ENCODE assay signal across 1 cellular context in the genomic region with DNA sequence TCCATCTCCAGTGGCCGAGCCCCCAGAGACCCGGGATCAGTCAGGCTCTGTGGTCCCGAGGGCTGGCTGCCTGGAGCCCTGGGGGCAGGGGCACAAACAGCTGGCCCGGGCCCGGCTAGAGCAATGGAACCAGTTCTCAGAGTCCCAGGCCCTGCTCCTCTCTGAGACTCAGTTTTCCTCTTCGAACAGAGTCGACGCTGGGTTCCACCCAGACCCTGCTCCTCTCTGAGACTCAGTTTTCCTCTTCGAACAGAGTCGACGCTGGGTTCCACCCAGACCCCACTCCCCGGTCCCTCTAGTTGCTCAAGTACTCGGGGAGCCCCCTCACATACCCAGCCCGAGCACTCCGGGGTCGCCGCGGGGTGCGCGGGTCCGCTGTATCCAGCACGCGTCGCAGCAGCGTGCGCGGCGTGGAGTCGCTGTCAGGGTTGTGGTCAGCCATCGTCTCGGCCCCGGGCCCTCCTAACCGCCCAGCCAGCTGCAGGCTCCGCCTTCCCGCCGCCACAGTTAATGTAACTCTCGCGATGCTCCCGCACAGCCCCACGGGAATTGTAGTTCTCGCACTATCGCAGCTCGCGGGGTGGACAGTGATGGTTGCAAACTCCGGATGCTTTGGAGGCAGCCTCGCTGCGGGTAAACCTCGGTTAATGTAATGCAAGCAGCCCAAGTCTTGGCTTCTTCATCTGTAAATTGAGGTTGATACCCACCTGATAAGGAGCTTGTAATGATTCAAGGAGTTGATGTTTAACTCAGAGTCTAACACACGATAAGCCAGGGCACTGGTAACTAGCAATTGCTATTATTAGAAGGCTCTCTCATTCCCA.
A peak's percentile ranks its signal among the peaks of the same experiment; 100 is the strongest.
TF ChIP-seq lines count a peak whose summit lies in the region.

No MANE protein-coding gene starts in this region.

TF ChIP-seq in HepG2, 621 proteins besides CTCF, POLR2A, EP300 and RAD21 (continued from another document and continues in another):
- TF ChIP-seq, protein P1, sequence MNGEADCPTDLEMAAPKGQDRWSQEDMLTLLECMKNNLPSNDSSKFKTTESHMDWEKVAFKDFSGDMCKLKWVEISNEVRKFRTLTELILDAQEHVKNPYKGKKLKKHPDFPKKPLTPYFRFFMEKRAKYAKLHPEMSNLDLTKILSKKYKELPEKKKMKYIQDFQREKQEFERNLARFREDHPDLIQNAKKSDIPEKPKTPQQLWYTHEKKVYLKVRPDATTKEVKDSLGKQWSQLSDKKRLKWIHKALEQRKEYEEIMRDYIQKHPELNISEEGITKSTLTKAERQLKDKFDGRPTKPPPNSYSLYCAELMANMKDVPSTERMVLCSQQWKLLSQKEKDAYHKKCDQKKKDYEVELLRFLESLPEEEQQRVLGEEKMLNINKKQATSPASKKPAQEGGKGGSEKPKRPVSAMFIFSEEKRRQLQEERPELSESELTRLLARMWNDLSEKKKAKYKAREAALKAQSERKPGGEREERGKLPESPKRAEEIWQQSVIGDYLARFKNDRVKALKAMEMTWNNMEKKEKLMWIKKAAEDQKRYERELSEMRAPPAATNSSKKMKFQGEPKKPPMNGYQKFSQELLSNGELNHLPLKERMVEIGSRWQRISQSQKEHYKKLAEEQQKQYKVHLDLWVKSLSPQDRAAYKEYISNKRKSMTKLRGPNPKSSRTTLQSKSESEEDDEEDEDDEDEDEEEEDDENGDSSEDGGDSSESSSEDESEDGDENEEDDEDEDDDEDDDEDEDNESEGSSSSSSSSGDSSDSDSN (CRISPR knock-in tag; IDR thresholded peaks at IDR 0.05), result peak; percentile 72
- TF ChIP-seq ZFP62 (CRISPR knock-in tag; IDR thresholded peaks at IDR 0.05), result 0 out of 2 replicates have a peak, but pooled peaks have one; percentile 84
- TF ChIP-seq, protein P2, sequence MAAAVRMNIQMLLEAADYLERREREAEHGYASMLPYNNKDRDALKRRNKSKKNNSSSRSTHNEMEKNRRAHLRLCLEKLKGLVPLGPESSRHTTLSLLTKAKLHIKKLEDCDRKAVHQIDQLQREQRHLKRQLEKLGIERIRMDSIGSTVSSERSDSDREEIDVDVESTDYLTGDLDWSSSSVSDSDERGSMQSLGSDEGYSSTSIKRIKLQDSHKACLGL (CRISPR knock-in tag; IDR thresholded peaks at IDR 0.05), result peak; percentile 81
- peak; percentile 76 for TF ChIP-seq MEIS2 (CRISPR knock-in tag; IDR thresholded peaks at IDR 0.05)
- no peak for TF ChIP-seq EHMT2 (IDR thresholded peaks at IDR 0.05; ENCODE audit: borderline replicate concordance, low read depth, low read length)
- TF ChIP-seq HNRNPUL1 (IDR thresholded peaks at IDR 0.05; ENCODE audit: low read depth, low read length), result no peak
- TF ChIP-seq, protein P3, sequence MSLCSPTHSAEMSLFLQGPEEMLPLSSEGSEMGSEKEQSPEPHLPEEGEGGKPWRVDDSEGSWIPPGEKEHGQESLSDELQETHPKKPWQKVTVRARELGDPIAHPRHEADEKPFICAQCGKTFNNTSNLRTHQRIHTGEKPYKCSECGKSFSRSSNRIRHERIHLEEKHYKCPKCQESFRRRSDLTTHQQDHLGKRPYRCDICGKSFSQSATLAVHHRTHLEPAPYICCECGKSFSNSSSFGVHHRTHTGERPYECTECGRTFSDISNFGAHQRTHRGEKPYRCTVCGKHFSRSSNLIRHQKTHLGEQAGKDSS (CRISPR knock-in tag; IDR thresholded peaks at IDR 0.05; ENCODE audit: borderline replicate concordance, low read depth), result peak; percentile 39; the same call in 1 of the 2 replicates
- TF ChIP-seq NFE2 (CRISPR knock-in tag; IDR thresholded peaks at IDR 0.05), result no peak; the same call in 1 of the 2 replicates
- no peak for TF ChIP-seq KLF13 (CRISPR knock-in tag; IDR thresholded peaks at IDR 0.05)
- no peak for TF ChIP-seq FOXK2 (IDR thresholded peaks at IDR 0.05)
- no peak for TF ChIP-seq U2AF1 (optimal IDR thresholded peaks at IDR 0.05; ENCODE audit: low read depth, low read length)
- TF ChIP-seq NFRKB (IDR thresholded peaks at IDR 0.05), result no peak
- peak; percentile 47; the same call in 1 of the 2 replicates for TF ChIP-seq ZNF724P (CRISPR knock-in tag; IDR thresholded peaks at IDR 0.05; ENCODE audit: borderline replicate concordance)
- peak; percentile 97 for TF ChIP-seq NRL (CRISPR knock-in tag; IDR thresholded peaks at IDR 0.05; ENCODE audit: borderline replicate concordance)
- peak; percentile 85 for TF ChIP-seq PHF20 (CRISPR knock-in tag; IDR thresholded peaks at IDR 0.05)
- no peak; the same call in 1 of the 2 replicates for TF ChIP-seq ZNF878 (CRISPR knock-in tag; IDR thresholded peaks at IDR 0.05)
- TF ChIP-seq, protein P4, sequence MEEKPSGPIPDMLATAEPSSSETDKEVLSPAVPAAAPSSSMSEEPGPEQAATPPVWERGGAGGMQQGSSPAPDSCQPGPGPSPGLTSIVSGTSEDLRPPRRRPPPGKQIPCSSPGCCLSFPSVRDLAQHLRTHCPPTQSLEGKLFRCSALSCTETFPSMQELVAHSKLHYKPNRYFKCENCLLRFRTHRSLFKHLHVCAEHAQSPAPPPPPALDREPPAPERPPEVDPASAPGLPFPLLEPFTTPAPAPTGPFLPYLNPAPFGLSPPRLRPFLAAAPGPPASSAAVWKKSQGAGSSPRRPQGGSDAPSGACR (CRISPR knock-in tag; IDR thresholded peaks at IDR 0.05), result no peak
- TF ChIP-seq TSC22D2 (CRISPR knock-in tag; IDR thresholded peaks at IDR 0.05; ENCODE audit: borderline replicate concordance), result peak; percentile 66; the same call in 1 of the 2 replicates
- peak; percentile 37; the same call in 1 of the 2 replicates for TF ChIP-seq ZNF44 (CRISPR knock-in tag; IDR thresholded peaks at IDR 0.05)
- TF ChIP-seq, protein P5, sequence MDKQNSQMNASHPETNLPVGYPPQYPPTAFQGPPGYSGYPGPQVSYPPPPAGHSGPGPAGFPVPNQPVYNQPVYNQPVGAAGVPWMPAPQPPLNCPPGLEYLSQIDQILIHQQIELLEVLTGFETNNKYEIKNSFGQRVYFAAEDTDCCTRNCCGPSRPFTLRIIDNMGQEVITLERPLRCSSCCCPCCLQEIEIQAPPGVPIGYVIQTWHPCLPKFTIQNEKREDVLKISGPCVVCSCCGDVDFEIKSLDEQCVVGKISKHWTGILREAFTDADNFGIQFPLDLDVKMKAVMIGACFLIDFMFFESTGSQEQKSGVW (CRISPR knock-in tag; IDR thresholded peaks at IDR 0.05; ENCODE audit: borderline replicate concordance), result no peak; the same call in 1 of the 2 replicates
- TF ChIP-seq STAG1 (CRISPR knock-in tag; IDR thresholded peaks at IDR 0.05), result no peak
- TF ChIP-seq ZNF33A (CRISPR knock-in tag; IDR thresholded peaks at IDR 0.05; ENCODE audit: borderline replicate concordance), result 0 out of 2 replicates have a peak, but pooled peaks have one; percentile 51
- TF ChIP-seq ZNF660 (CRISPR knock-in tag; IDR thresholded peaks at IDR 0.05; ENCODE audit: borderline replicate concordance, low read depth), result no peak
- no peak; the same call in none of the 2 replicates for TF ChIP-seq ARNTL (CRISPR knock-in tag; IDR thresholded peaks at IDR 0.05)
- TF ChIP-seq, protein P6, sequence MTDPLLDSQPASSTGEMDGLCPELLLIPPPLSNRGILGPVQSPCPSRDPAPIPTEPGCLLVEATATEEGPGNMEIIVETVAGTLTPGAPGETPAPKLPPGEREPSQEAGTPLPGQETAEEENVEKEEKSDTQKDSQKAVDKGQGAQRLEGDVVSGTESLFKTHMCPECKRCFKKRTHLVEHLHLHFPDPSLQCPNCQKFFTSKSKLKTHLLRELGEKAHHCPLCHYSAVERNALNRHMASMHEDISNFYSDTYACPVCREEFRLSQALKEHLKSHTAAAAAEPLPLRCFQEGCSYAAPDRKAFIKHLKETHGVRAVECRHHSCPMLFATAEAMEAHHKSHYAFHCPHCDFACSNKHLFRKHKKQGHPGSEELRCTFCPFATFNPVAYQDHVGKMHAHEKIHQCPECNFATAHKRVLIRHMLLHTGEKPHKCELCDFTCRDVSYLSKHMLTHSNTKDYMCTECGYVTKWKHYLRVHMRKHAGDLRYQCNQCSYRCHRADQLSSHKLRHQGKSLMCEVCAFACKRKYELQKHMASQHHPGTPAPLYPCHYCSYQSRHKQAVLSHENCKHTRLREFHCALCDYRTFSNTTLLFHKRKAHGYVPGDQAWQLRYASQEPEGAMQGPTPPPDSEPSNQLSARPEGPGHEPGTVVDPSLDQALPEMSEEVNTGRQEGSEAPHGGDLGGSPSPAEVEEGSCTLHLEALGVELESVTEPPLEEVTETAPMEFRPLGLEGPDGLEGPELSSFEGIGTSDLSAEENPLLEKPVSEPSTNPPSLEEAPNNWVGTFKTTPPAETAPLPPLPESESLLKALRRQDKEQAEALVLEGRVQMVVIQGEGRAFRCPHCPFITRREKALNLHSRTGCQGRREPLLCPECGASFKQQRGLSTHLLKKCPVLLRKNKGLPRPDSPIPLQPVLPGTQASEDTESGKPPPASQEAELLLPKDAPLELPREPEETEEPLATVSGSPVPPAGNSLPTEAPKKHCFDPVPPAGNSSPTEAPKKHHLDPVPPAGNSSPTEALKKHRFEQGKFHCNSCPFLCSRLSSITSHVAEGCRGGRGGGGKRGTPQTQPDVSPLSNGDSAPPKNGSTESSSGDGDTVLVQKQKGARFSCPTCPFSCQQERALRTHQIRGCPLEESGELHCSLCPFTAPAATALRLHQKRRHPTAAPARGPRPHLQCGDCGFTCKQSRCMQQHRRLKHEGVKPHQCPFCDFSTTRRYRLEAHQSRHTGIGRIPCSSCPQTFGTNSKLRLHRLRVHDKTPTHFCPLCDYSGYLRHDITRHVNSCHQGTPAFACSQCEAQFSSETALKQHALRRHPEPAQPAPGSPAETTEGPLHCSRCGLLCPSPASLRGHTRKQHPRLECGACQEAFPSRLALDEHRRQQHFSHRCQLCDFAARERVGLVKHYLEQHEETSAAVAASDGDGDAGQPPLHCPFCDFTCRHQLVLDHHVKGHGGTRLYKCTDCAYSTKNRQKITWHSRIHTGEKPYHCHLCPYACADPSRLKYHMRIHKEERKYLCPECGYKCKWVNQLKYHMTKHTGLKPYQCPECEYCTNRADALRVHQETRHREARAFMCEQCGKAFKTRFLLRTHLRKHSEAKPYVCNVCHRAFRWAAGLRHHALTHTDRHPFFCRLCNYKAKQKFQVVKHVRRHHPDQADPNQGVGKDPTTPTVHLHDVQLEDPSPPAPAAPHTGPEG (CRISPR knock-in tag; IDR thresholded peaks at IDR 0.05), result peak; percentile 67; the same call in 1 of the 2 replicates
- TF ChIP-seq RFX1 (IDR thresholded peaks at IDR 0.05), result no peak
- peak; percentile 100 for TF ChIP-seq ARNT2 (CRISPR knock-in tag; IDR thresholded peaks at IDR 0.05; ENCODE audit: low read depth)
- TF ChIP-seq ZMYM4 (CRISPR knock-in tag; IDR thresholded peaks at IDR 0.05), result peak; percentile 62; the same call in 1 of the 2 replicates
- TF ChIP-seq MYNN (CRISPR knock-in tag; IDR thresholded peaks at IDR 0.05; ENCODE audit: low read depth), result no peak; the same call in 1 of the 2 replicates
- TF ChIP-seq JUND (CRISPR knock-in tag; IDR thresholded peaks at IDR 0.05), result no peak
- peak; percentile 93 for TF ChIP-seq ZNF501 (CRISPR knock-in tag; IDR thresholded peaks at IDR 0.05)
- peak; percentile 92 for TF ChIP-seq ZSCAN9 (CRISPR knock-in tag; IDR thresholded peaks at IDR 0.05; ENCODE audit: borderline replicate concordance)
- peak; percentile 31 for TF ChIP-seq HNRNPLL (IDR thresholded peaks at IDR 0.05; ENCODE audit: low read depth, low read length, poor library complexity, severe bottlenecking)
- no peak; the same call in 1 of the 2 replicates for TF ChIP-seq SOX13 (IDR thresholded peaks at IDR 0.05)
- TF ChIP-seq SOX13 (CRISPR knock-in tag; conservative IDR thresholded peaks at IDR 0.05 in 1 of 2, IDR thresholded peaks at IDR 0.05 in 1 of 2), result peak in 1 of 2 experiments; percentile 26; a peak in 1 of 4 replicates
- TF ChIP-seq ASH2L (IDR thresholded peaks at IDR 0.05; ENCODE audit: insufficient read length, low read depth, low read length), result peak; percentile 58
- no peak; the same call in 1 of the 2 replicates for TF ChIP-seq KDM4B (CRISPR knock-in tag; IDR thresholded peaks at IDR 0.05)
- peak; percentile 53; the same call in 1 of the 2 replicates for TF ChIP-seq SP5 (CRISPR knock-in tag; IDR thresholded peaks at IDR 0.05; ENCODE audit: borderline replicate concordance, low read depth)
- peak; percentile 88; the same call in 1 of the 2 replicates for TF ChIP-seq SIN3A (IDR thresholded peaks at IDR 0.05; ENCODE audit: borderline replicate concordance, low read depth, low read length)
- TF ChIP-seq ZBTB20 (CRISPR knock-in tag; IDR thresholded peaks at IDR 0.05; ENCODE audit: borderline replicate concordance, low read depth), result no peak
- no peak for TF ChIP-seq HMG20B (CRISPR knock-in tag; conservative IDR thresholded peaks at IDR 0.05)
- TF ChIP-seq TRIM24 (CRISPR knock-in tag; IDR thresholded peaks at IDR 0.05), result no peak
- TF ChIP-seq MTF1 (CRISPR knock-in tag; IDR thresholded peaks at IDR 0.05), result no peak
- TF ChIP-seq ZBTB8A (CRISPR knock-in tag; IDR thresholded peaks at IDR 0.05; ENCODE audit: borderline replicate concordance, low read depth), result no peak
- peak; percentile 88 for TF ChIP-seq ZBTB38 (CRISPR knock-in tag; IDR thresholded peaks at IDR 0.05)
- no peak for TF ChIP-seq PHF5A (CRISPR knock-in tag; IDR thresholded peaks at IDR 0.05; ENCODE audit: low read depth, unreplicated experiment)
- TF ChIP-seq, protein P7, sequence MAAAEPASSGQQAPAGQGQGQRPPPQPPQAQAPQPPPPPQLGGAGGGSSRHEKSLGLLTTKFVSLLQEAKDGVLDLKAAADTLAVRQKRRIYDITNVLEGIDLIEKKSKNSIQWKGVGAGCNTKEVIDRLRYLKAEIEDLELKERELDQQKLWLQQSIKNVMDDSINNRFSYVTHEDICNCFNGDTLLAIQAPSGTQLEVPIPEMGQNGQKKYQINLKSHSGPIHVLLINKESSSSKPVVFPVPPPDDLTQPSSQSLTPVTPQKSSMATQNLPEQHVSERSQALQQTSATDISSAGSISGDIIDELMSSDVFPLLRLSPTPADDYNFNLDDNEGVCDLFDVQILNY (CRISPR knock-in tag; conservative IDR thresholded peaks at IDR 0.05), result peak; percentile 96
- TF ChIP-seq ZNF432 (CRISPR knock-in tag; IDR thresholded peaks at IDR 0.05; ENCODE audit: borderline replicate concordance), result no peak
- TF ChIP-seq XBP1 (CRISPR knock-in tag; IDR thresholded peaks at IDR 0.05), result peak; percentile 88; the same call in 1 of the 2 replicates
- TF ChIP-seq, protein P8, sequence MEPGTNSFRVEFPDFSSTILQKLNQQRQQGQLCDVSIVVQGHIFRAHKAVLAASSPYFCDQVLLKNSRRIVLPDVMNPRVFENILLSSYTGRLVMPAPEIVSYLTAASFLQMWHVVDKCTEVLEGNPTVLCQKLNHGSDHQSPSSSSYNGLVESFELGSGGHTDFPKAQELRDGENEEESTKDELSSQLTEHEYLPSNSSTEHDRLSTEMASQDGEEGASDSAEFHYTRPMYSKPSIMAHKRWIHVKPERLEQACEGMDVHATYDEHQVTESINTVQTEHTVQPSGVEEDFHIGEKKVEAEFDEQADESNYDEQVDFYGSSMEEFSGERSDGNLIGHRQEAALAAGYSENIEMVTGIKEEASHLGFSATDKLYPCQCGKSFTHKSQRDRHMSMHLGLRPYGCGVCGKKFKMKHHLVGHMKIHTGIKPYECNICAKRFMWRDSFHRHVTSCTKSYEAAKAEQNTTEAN (CRISPR knock-in tag; conservative IDR thresholded peaks at IDR 0.05), result peak; percentile 70; the same call in 1 of the 2 replicates
- TF ChIP-seq GABPA (IDR thresholded peaks at IDR 0.05; ENCODE audit: low read depth, low read length), result no peak
- TF ChIP-seq GABPA (CRISPR knock-in tag; IDR thresholded peaks at IDR 0.05; ENCODE audit: low read depth), result peak; percentile 77
